In genomic region chr12:100138048-100138907, GRCh38 we compare ENCODE assay signal across 8 cellular contexts.
DNase-seq lines count a peak whose midpoint lies in the region; ATAC-seq and TF ChIP-seq lines count a peak whose summit lies in the region.

No MANE protein-coding gene starts in this region.

- H3K4me1 ChIP-seq in DOHH2 (ENCODE audit: control insufficient read depth, low read length) = peaks cover 42% of the 10 kb centered on the region

- POLR2A ChIA-PET in RWPE1 (lab: Yijun Ruan, JAX; ENCODE audit: low non-redundant PET) = no interaction called here

- H3K27ac ChIP-seq in DOHH2 (ENCODE audit: low read depth, low read length) (peak overlapping the region; percentile 1; the same call in 1 of the 2 replicates), RWPE1 (no peak overlapping the region)

- H3K36me3 ChIP-seq in DOHH2 (ENCODE audit: control insufficient read depth, low read length) = no peaks in the 10 kb centered on the region

- H3K4me2 ChIP-seq in DOHH2 (ENCODE audit: low read length) = peak overlapping the region; percentile 74

- no peaks in the 10 kb centered on the region for H3K9me2 ChIP-seq in DOHH2 (replicated peaks; ENCODE audit: control insufficient read depth, low read length)

- H3K4me3 ChIP-seq in DOHH2 (ENCODE audit: low read length) = peak overlapping the region; percentile 57

- H3K27me3 ChIP-seq in DOHH2 (ENCODE audit: control insufficient read depth, low read length) = no peaks in the 10 kb centered on the region

- H3F3A ChIP-seq in DOHH2 (ENCODE audit: control insufficient read depth, insufficient read depth) = no peaks in the 10 kb centered on the region

- no peaks in the 10 kb centered on the region; the same call in 1 of the 2 replicates for H4K20me1 ChIP-seq in DOHH2 (ENCODE audit: control insufficient read depth, insufficient read depth, low read depth, low read length)

- DNase-seq in RWPE1 (ENCODE audit: low spot score) (peak; percentile 22), globus pallidus (ENCODE audit: low spot score) (peak; percentile 57), NCI-H1930 (lab: John Stamatoyannopoulos, UW) (no peak), NCI-H526 treated with DMSO at 0.1 percent for 48 hours (lab: John Stamatoyannopoulos, UW) (no peak), DMS79 treated with DMSO at 0.1 percent for 48 hours (lab: John Stamatoyannopoulos, UW) (no peak)

- peak; percentile 62 for TF ChIP-seq CTCF in DOHH2 (IDR thresholded peaks at IDR 0.05; ENCODE audit: low read depth, low read length, poor library complexity, severe bottlenecking)
- peak; percentile 19 for TF ChIP-seq CTCF in RWPE1 (conservative IDR thresholded peaks at IDR 0.05; ENCODE audit: low read depth)

- no peaks in the 10 kb centered on the region for H3K9me3 ChIP-seq in DOHH2 (ENCODE audit: control insufficient read depth, insufficient read depth, low read length)

- peaks cover 90% of the 10 kb centered on the region for H3K79me2 ChIP-seq in DOHH2 (ENCODE audit: control insufficient read depth, low read length)

- peak; percentile 28 for ATAC-seq in GM21576 (IDR thresholded peaks at IDR 0.05; ENCODE audit: unreplicated experiment)
- no peak for ATAC-seq in GM18519 (IDR thresholded peaks at IDR 0.05; ENCODE audit: low FRiP score, unreplicated experiment)

- CTCF ChIA-PET in RWPE1 (lab: Yijun Ruan, JAX) = interaction anchor here (0.6 to 1.0 kb wide), 3 partner anchors 10 to 435 kb away, joined by 3 to 4 read pairs (median 4); partner anchors contain the start of gene GAS2L3

Comparison
In these comparisons a context has a peak if more than half of its experiments do, and no peak if none do; other contexts are left out.
1. DNase-seq: peak in RWPE1 (single experiment) and globus pallidus (single experiment); none in NCI-H1930 (0 of 2), NCI-H526 treated with DMSO at 0.1 percent for 48 hours (single experiment) and DMS79 treated with DMSO at 0.1 percent for 48 hours (single experiment).